ENCODE assay signal across 19 cellular contexts in the genomic region with DNA sequence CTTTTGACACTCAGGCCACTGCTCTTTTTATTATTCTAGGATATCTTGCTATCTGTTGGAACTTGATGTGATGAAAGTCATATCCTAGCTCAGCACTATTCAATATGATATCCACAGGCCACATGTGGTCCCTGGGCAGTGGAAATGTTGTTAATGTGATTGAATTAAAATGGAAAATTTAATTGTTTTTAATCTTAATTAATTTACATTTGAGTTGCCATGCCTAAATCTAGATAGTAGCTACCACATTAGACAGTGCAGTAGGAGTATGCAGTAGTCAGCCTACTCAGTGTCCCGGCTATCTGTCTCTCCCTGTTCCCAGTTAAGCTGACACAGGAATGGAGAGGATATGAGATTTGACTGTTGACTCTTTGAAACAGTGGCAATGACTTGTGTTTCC.
"Had no signal": no experiment of that assay in that cellular context is flagged by ENCODE, and none has a peak within 500 bp of the region (broad histone marks: within the 10 kb centered on the region; RNA-seq: fewer than 3 reads in every experiment).

No MANE protein-coding gene starts in this region.

- H3K4me1 ChIP-seq: pancreas, prostate gland, right atrium auricular region, sigmoid colon, stomach, thyroid gland, tibial nerve, upper lobe of right lung, uterus had no signal

- DNase-seq: naive thymus-derived CD4-positive, alpha-beta T cell; natural killer cell; sigmoid colon; stimulated activated naive B cell treated with anti-CD40 and anti-IgM and Interleukin-4, amounts not matched to agents 10 μg/mL and 1 μg/mL and 100 μg/mL, for 72 hours; stimulated activated naive CD4-positive, alpha-beta T cell treated with Interleukin-2 at 50 U/mL for 16 hours; upper lobe of right lung; uterus had no signal

- H3K27ac Mint-ChIP-seq: naive thymus-derived CD4-positive, alpha-beta T cell; natural killer cell; nephron; stimulated activated effector memory CD8-positive, alpha-beta T cell treated with anti-CD3 and anti-CD28 coated beads, Interleukin-12 subunit alpha, Interleukin-12 subunit beta, amount 100 ng/mL, for 72 hours; stimulated activated naive B cell treated with anti-CD40 and anti-IgM and Interleukin-4, amounts not matched to agents 10 μg/mL and 1 μg/mL and 100 μg/mL, for 72 hours; stimulated activated naive CD8-positive, alpha-beta T cell treated with anti-CD3 and anti-CD28 coated beads, Interleukin-15, Interleukin-2, amounts not matched to agents 100 ng/mL and 50 ng/mL, for 24 hours; type B pancreatic cell had no signal

- H3K9me3 Mint-ChIP-seq: nephron; stimulated activated naive B cell treated with anti-CD40 and anti-IgM and Interleukin-4, amounts not matched to agents 10 μg/mL and 1 μg/mL and 100 μg/mL, for 72 hours; stimulated activated naive CD8-positive, alpha-beta T cell treated with anti-CD3 and anti-CD28 coated beads, Interleukin-15, Interleukin-2, amounts not matched to agents 100 ng/mL and 50 ng/mL, for 24 hours; type B pancreatic cell had no signal

- H3K36me3 Mint-ChIP-seq: naive thymus-derived CD4-positive, alpha-beta T cell; natural killer cell; stimulated activated effector memory CD8-positive, alpha-beta T cell treated with anti-CD3 and anti-CD28 coated beads, Interleukin-12 subunit alpha, Interleukin-12 subunit beta, amount 100 ng/mL, for 72 hours; stimulated activated naive B cell treated with anti-CD40 and anti-IgM and Interleukin-4, amounts not matched to agents 10 μg/mL and 1 μg/mL and 100 μg/mL, for 72 hours; type B pancreatic cell had no signal

- H3K9me3 ChIP-seq: neutrophil, pancreas, prostate gland, right atrium auricular region, sigmoid colon, stomach, thoracic aorta, thyroid gland, tibial nerve, upper lobe of right lung, uterus had no signal

- H3K4me3 ChIP-seq: pancreas, prostate gland, right atrium auricular region, sigmoid colon, stomach, thoracic aorta, thyroid gland, tibial nerve, upper lobe of right lung, uterus had no signal

- H3K4me1 Mint-ChIP-seq: naive thymus-derived CD4-positive, alpha-beta T cell; natural killer cell; nephron; stimulated activated effector memory CD8-positive, alpha-beta T cell treated with anti-CD3 and anti-CD28 coated beads, Interleukin-12 subunit alpha, Interleukin-12 subunit beta, amount 100 ng/mL, for 72 hours; stimulated activated naive B cell treated with anti-CD40 and anti-IgM and Interleukin-4, amounts not matched to agents 10 μg/mL and 1 μg/mL and 100 μg/mL, for 72 hours had no signal

- H3K27ac ChIP-seq: neutrophil, pancreas, prostate gland, right atrium auricular region, sigmoid colon, stomach, thoracic aorta, thyroid gland, tibial nerve, upper lobe of right lung, uterus had no signal

- H3K27me3 Mint-ChIP-seq: naive thymus-derived CD4-positive, alpha-beta T cell; stimulated activated naive B cell treated with anti-CD40 and anti-IgM and Interleukin-4, amounts not matched to agents 10 μg/mL and 1 μg/mL and 100 μg/mL, for 72 hours; stimulated activated naive CD8-positive, alpha-beta T cell treated with anti-CD3 and anti-CD28 coated beads, Interleukin-15, Interleukin-2, amounts not matched to agents 100 ng/mL and 50 ng/mL, for 24 hours; type B pancreatic cell had no signal

- H3K36me3 ChIP-seq: neutrophil, pancreas, prostate gland, right atrium auricular region, sigmoid colon, stomach, thoracic aorta, thyroid gland, tibial nerve, upper lobe of right lung, uterus had no signal

- H3K27me3 ChIP-seq: neutrophil, pancreas, right atrium auricular region, sigmoid colon, stomach, thyroid gland, tibial nerve, upper lobe of right lung, uterus had no signal

- ATAC-seq: naive thymus-derived CD4-positive, alpha-beta T cell; natural killer cell; stimulated activated effector memory CD8-positive, alpha-beta T cell treated with anti-CD3 and anti-CD28 coated beads, Interleukin-12 subunit alpha, Interleukin-12 subunit beta, amount 100 ng/mL, for 72 hours had no signal

- H3K4me3 Mint-ChIP-seq: naive thymus-derived CD4-positive, alpha-beta T cell; natural killer cell; nephron; stimulated activated effector memory CD8-positive, alpha-beta T cell treated with anti-CD3 and anti-CD28 coated beads, Interleukin-12 subunit alpha, Interleukin-12 subunit beta, amount 100 ng/mL, for 72 hours; stimulated activated naive B cell treated with anti-CD40 and anti-IgM and Interleukin-4, amounts not matched to agents 10 μg/mL and 1 μg/mL and 100 μg/mL, for 72 hours; stimulated activated naive CD8-positive, alpha-beta T cell treated with anti-CD3 and anti-CD28 coated beads, Interleukin-15, Interleukin-2, amounts not matched to agents 100 ng/mL and 50 ng/mL, for 24 hours; type B pancreatic cell had no signal
